ENCODE assay signal across 14 cellular contexts in the genomic region with DNA sequence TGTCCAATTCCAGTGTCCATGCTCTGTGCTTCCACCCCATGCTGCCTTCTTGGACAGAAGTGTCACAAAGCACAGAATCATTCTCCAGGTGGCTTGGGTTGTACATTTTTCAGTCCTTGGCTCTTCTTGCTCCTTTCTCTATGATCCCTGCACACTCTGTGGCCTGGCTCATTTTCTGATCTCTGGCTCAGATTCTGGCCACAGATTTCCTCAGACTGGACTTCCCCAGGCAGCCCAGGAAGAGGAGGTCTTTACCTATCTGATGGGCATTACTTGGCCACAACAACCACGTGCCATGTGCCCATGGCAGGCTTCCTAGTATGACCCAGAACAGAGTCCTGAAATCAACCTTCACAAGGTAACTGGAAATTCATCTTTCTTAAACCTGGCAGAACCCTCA.
"Had no signal": no experiment of that assay in that cellular context is flagged by ENCODE, and none has a peak within 500 bp of the region (broad histone marks: within the 10 kb centered on the region; RNA-seq: fewer than 3 reads in every experiment).

No MANE protein-coding gene starts in this region.

- H3K4me3 ChIP-seq: skin epidermis had no signal

- ATAC-seq: activated CD4-positive, alpha-beta T cell treated with anti-CD3 and anti-CD28 coated beads for 36 hours; activated CD8-positive, alpha-beta T cell treated with anti-CD3 and anti-CD28 coated beads for 36 hours had no signal

- H3K4me1 ChIP-seq: parathyroid adenoma had no signal

- H3K4me3 Mint-ChIP-seq: activated CD4-positive, alpha-beta T cell treated with anti-CD3 and anti-CD28 coated beads for 36 hours; activated CD8-positive, alpha-beta T cell treated with anti-CD3 and anti-CD28 coated beads for 36 hours; activated naive CD4-positive, alpha-beta T cell treated with anti-CD3 and anti-CD28 coated beads, Interleukin-2, amount 50 U/mL, for 24 hours had no signal

- H3K36me3 ChIP-seq: WERI-Rb-1 had no signal

- DNase-seq: activated CD4-positive, alpha-beta T cell treated with anti-CD3 and anti-CD28 coated beads for 36 hours; activated CD8-positive, alpha-beta memory T cell treated with anti-CD3 and anti-CD28 coated beads, Interleukin-2, amount 50 U/mL, for 4 hours; activated CD8-positive, alpha-beta T cell treated with anti-CD3 and anti-CD28 coated beads for 36 hours; amniotic stem cell; retina; trophoblast cell; WERI-Rb-1 had no signal

- H3K27ac Mint-ChIP-seq: activated CD4-positive, alpha-beta T cell treated with anti-CD3 and anti-CD28 coated beads for 36 hours; activated CD8-positive, alpha-beta T cell treated with anti-CD3 and anti-CD28 coated beads for 36 hours; activated naive CD4-positive, alpha-beta T cell treated with anti-CD3 and anti-CD28 coated beads, Interleukin-2, amount 50 U/mL, for 24 hours had no signal

- H3K27me3 Mint-ChIP-seq: activated CD4-positive, alpha-beta T cell treated with anti-CD3 and anti-CD28 coated beads for 36 hours; activated CD8-positive, alpha-beta T cell treated with anti-CD3 and anti-CD28 coated beads for 36 hours; activated naive CD4-positive, alpha-beta T cell treated with anti-CD3 and anti-CD28 coated beads, Interleukin-2, amount 50 U/mL, for 24 hours had no signal

- FAIRE-seq: colon, endothelial cell of umbilical vein, frontal cortex, keratinocyte had no signal

- H3K27ac ChIP-seq: parathyroid adenoma, skin epidermis, WERI-Rb-1 had no signal
